ENCODE assay signal across 7 cellular contexts in genomic region chr10:79447249-79447648, GRCh38. TPM values are rescaled to one million over a fixed set of nuclear protein-coding genes. Genes with fewer than 3 reads are reported as not detected.
DNase-seq lines count a peak whose midpoint lies in the region; ATAC-seq and TF ChIP-seq lines count a peak whose summit lies in the region.
"Not testable (repeated sequence)": the region's sequence is repeated elsewhere in the genome, so short reads cannot be mapped to it uniquely, and the experiment has no call there.

No MANE protein-coding gene starts in this region.

- intact Hi-C loops in Caco-2 (cut with micrococcal nuclease; ENCODE audit: unreplicated experiment): not testable (repeated sequence)

- H3K27ac ChIP-seq in mesodermal cell (ENCODE audit: low read depth, low read length, severe bottlenecking): not testable (repeated sequence)

- H3K27me3 ChIP-seq in Caco-2 (replicated peaks; ENCODE audit: control insufficient read depth, insufficient read depth, low read length): not testable (repeated sequence)

- H3K9me3 ChIP-seq in Caco-2; T-helper 17 cell (ENCODE audit: control insufficient read depth, low read length, poor library complexity, severe bottlenecking); mesodermal cell (ENCODE audit: control insufficient read depth, low read length): not testable (repeated sequence)

- not testable (repeated sequence) for H3K4me3 ChIP-seq in Caco-2 (ENCODE audit: low read depth, low read length)
- H3K4me3 ChIP-seq in mesodermal cell (ENCODE audit: extremely low read depth, insufficient read depth, low read length, poor library complexity, severe bottlenecking): peak overlapping the region; percentile 45

- TF ChIP-seq CTCF in Caco-2 (IDR thresholded peaks at IDR 0.05; ENCODE audit: insufficient read depth in 1 of 2, low read depth in 1 of 2, low read length in 1 of 2, severe bottlenecking in 1 of 2, unreplicated experiment in 1 of 2); endothelial cell (IDR thresholded peaks at IDR 0.05; ENCODE audit: unreplicated experiment); osteocyte (IDR thresholded peaks at IDR 0.05): not testable (repeated sequence)

- H3K27ac Mint-ChIP-seq in Caco-2 (ENCODE audit: unreplicated experiment); T-helper 17 cell; activated naive CD4-positive, alpha-beta T cell treated with anti-CD3 and anti-CD28 coated beads, Interleukin-2, amount 10 ng/mL, durations not matched to agents 7 days and 5 days; osteocyte (ENCODE audit: unreplicated experiment); stimulated activated naive CD8-positive, alpha-beta T cell treated with anti-CD3 and anti-CD28 coated beads, Interleukin-15, amount 100 ng/mL, for 72 hours: not testable (repeated sequence)
- H3K27ac Mint-ChIP-seq in endothelial cell (ENCODE audit: unreplicated experiment): peak overlapping the region; percentile 81

- H3K27me3 Mint-ChIP-seq in Caco-2 (ENCODE audit: insufficient read depth, unreplicated experiment); T-helper 17 cell; osteocyte (ENCODE audit: unreplicated experiment): not testable (repeated sequence)
- H3K27me3 Mint-ChIP-seq in activated naive CD4-positive, alpha-beta T cell treated with anti-CD3 and anti-CD28 coated beads, Interleukin-2, amount 10 ng/mL, durations not matched to agents 7 days and 5 days: peaks cover 76% of the 10 kb centered on the region
- H3K27me3 Mint-ChIP-seq in endothelial cell (ENCODE audit: unreplicated experiment): peaks cover 22% of the 10 kb centered on the region
- H3K27me3 Mint-ChIP-seq in stimulated activated naive CD8-positive, alpha-beta T cell treated with anti-CD3 and anti-CD28 coated beads, Interleukin-15, amount 100 ng/mL, for 72 hours: peaks cover 36% of the 10 kb centered on the region

- DNase-seq in Caco-2; T-helper 17 cell; activated naive CD4-positive, alpha-beta T cell treated with anti-CD3 and anti-CD28 coated beads, Interleukin-2, amount 10 ng/mL, durations not matched to agents 7 days and 5 days; endothelial cell (ENCODE audit: low spot score); osteocyte (ENCODE audit: extremely low spot score, unreplicated experiment); stimulated activated naive CD8-positive, alpha-beta T cell treated with anti-CD3 and anti-CD28 coated beads, Interleukin-15, amount 100 ng/mL, for 72 hours: not testable (repeated sequence)

- H3K36me3 Mint-ChIP-seq in Caco-2 (ENCODE audit: insufficient read depth, unreplicated experiment): peaks cover 18% of the 10 kb centered on the region
- H3K36me3 Mint-ChIP-seq in T-helper 17 cell (ENCODE audit: low read depth); activated naive CD4-positive, alpha-beta T cell treated with anti-CD3 and anti-CD28 coated beads, Interleukin-2, amount 10 ng/mL, durations not matched to agents 7 days and 5 days; osteocyte (ENCODE audit: unreplicated experiment): not testable (repeated sequence)
- H3K36me3 Mint-ChIP-seq in endothelial cell (ENCODE audit: low read depth, unreplicated experiment): peaks cover 23% of the 10 kb centered on the region

- H3K4me1 Mint-ChIP-seq in Caco-2 (ENCODE audit: low read depth, unreplicated experiment) (peaks cover 31% of the 10 kb centered on the region), T-helper 17 cell (peaks cover 27% of the 10 kb centered on the region), endothelial cell (ENCODE audit: unreplicated experiment) (peaks cover 32% of the 10 kb centered on the region), osteocyte (ENCODE audit: unreplicated experiment) (peaks cover 47% of the 10 kb centered on the region)
- peaks cover 26% of the 10 kb centered on the region for H3K4me1 Mint-ChIP-seq in activated naive CD4-positive, alpha-beta T cell treated with anti-CD3 and anti-CD28 coated beads, Interleukin-2, amount 10 ng/mL, durations not matched to agents 7 days and 5 days
- H3K4me1 Mint-ChIP-seq in stimulated activated naive CD8-positive, alpha-beta T cell treated with anti-CD3 and anti-CD28 coated beads, Interleukin-15, amount 100 ng/mL, for 72 hours: peaks cover 30% of the 10 kb centered on the region

- not testable (repeated sequence) for H3K9me3 Mint-ChIP-seq in Caco-2 (ENCODE audit: unreplicated experiment); activated naive CD4-positive, alpha-beta T cell treated with anti-CD3 and anti-CD28 coated beads, Interleukin-2, amount 10 ng/mL, durations not matched to agents 7 days and 5 days; endothelial cell (ENCODE audit: unreplicated experiment); osteocyte (ENCODE audit: unreplicated experiment); stimulated activated naive CD8-positive, alpha-beta T cell treated with anti-CD3 and anti-CD28 coated beads, Interleukin-15, amount 100 ng/mL, for 72 hours

- H3K4me3 Mint-ChIP-seq in Caco-2 (ENCODE audit: unreplicated experiment) (peak overlapping the region; percentile 39), T-helper 17 cell (peak overlapping the region; percentile 73), endothelial cell (ENCODE audit: unreplicated experiment) (peak overlapping the region; percentile 89), osteocyte (ENCODE audit: unreplicated experiment) (peak overlapping the region; percentile 79)
- H3K4me3 Mint-ChIP-seq in activated naive CD4-positive, alpha-beta T cell treated with anti-CD3 and anti-CD28 coated beads, Interleukin-2, amount 10 ng/mL, durations not matched to agents 7 days and 5 days: peak overlapping the region; percentile 53
- H3K4me3 Mint-ChIP-seq in stimulated activated naive CD8-positive, alpha-beta T cell treated with anti-CD3 and anti-CD28 coated beads, Interleukin-15, amount 100 ng/mL, for 72 hours: peak overlapping the region; percentile 63 to 81

- not testable (repeated sequence) for H3K36me3 ChIP-seq in Caco-2 (ENCODE audit: control insufficient read depth, insufficient read depth, low read length); mesodermal cell (ENCODE audit: control insufficient read depth, insufficient read depth, low read length)

- POLR2A ChIA-PET in Caco-2 (lab: Charles Lee): not testable (repeated sequence)

- CTCF ChIA-PET in Caco-2 (lab: Charles Lee); activated naive CD4-positive, alpha-beta T cell treated with anti-CD3 and anti-CD28 coated beads, Interleukin-2, amount 10 ng/mL, durations not matched to agents 7 days and 5 days (lab: Charles Lee): not testable (repeated sequence)

- H3K4me1 ChIP-seq in Caco-2 (peaks cover 14% of the 10 kb centered on the region), mesodermal cell (ENCODE audit: control insufficient read depth, insufficient read depth, low read length, poor library complexity, severe bottlenecking) (peaks cover 36% of the 10 kb centered on the region)

- BruUV-seq in Caco-2 (replicated peaks; lab: Mats Ljungman, UMichigan): not testable (repeated sequence)

- not testable (repeated sequence) for ATAC-seq in T-helper 17 cell; stimulated activated naive CD8-positive, alpha-beta T cell treated with anti-CD3 and anti-CD28 coated beads, Interleukin-15, amount 100 ng/mL, for 72 hours

- WGBS in mesodermal cell (ENCODE audit: insufficient coverage in 2 of 2), 2 experiments: 93 to 96% methylated on average over 5 of the region's 6 CpGs

RNA-seq across cellular contexts. Expression of gene ZCCHC24, which starts 1.8 kb away (rescaled TPM):
- total RNA-seq in Caco-2 (2022) (2.5 and 3.1 TPM in 2 replicates), T-helper 17 cell (1 to 10 TPM; 1.1 to 1.3 TPM), endothelial cell (ENCODE audit: unreplicated experiment) (60.0 TPM), osteocyte (85.7 and 88.3 TPM in 2 replicates)
- polyA plus RNA-seq in mesodermal cell (2013, experiment 1 of 2): 43.7 TPM
- 41.4 TPM for polyA plus RNA-seq in mesodermal cell (2013, experiment 2 of 2)

Comparison
In these comparisons a context has a peak if more than half of its experiments do, and no peak if none do; other contexts are left out.
1. H3K4me3 Mint-ChIP-seq: peak in every context shown above with its lines; median percentile 89 in endothelial cell; 79 in osteocyte; 73 in T-helper 17 cell; 72 in stimulated activated naive CD8-positive, alpha-beta T cell treated with anti-CD3 and anti-CD28 coated beads, Interleukin-15, amount 100 ng/mL, for 72 hours; 53 in activated naive CD4-positive, alpha-beta T cell treated with anti-CD3 and anti-CD28 coated beads, Interleukin-2, amount 10 ng/mL, durations not matched to agents 7 days and 5 days; 39 in Caco-2.
2. RNA of gene ZCCHC24, which starts 1.8 kb away (total RNA-seq): 85.7 to 88.3 TPM in osteocyte and 60.0 TPM in endothelial cell (single experiment); 2.5 to 3.1 TPM in Caco-2 and 1.1 to 1.3 TPM in T-helper 17 cell; every median in the first group is over 10 times any median in the second.